Comparison of ENCODE assay signal across 1 cellular context in the genomic region with DNA sequence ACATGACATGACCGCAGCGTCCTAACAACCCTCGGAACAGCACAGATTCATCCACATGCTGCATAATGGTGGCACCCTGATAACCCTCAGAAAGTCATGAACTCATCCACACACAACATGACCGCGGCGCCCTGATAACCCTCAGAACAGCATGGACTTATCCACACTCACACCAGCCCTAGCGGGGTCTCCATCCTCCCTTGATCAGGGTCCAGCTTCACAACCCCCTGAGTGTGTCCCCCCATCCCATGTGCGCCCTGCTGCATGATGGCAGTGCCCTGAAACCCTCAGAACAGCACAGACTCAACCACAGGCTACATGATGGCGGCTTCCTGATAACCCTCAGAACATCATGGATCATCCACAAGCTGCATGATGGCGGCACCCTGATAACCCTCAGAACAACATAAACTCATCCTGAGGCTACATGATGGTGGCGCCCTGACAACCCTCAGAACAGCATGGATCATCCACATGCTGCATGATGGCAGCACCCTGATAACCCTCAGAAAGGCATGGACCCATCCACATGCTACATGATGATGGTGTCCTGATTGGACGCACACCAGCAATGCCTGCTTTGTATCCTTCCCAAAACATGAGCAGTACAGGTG.
TF ChIP-seq lines count a peak whose summit lies in the region.

No MANE protein-coding gene starts in this region.

TF ChIP-seq in K562, 482 proteins besides CTCF, POLR2A, EP300 and RAD21:
- TF ChIP-seq NR3C1 (CRISPR knock-in tag; IDR thresholded peaks at IDR 0.05) (no peak), CBFA2T3 (IDR thresholded peaks at IDR 0.05) (peak; percentile 14; the same call in 1 of the 2 replicates), ZFP30 (CRISPR knock-in tag; IDR thresholded peaks at IDR 0.05; ENCODE audit: borderline replicate concordance) (no peak)
